8 cellular contexts compared by ENCODE assay signal in genomic region chr2:25375989-25376545, GRCh38. TPM values are rescaled to one million over a fixed set of nuclear protein-coding genes. Genes with fewer than 3 reads are reported as not detected.
DNase-seq lines count a peak whose midpoint lies in the region; ATAC-seq, FAIRE-seq and TF ChIP-seq lines count a peak whose summit lies in the region.

No MANE protein-coding gene starts in this region.

- H3K9me3 ChIP-seq in BE2C (no peaks in the 10 kb centered on the region), K562 (replicated peaks; ENCODE audit: control insufficient read depth, insufficient read depth, low read depth, low read length) (no peaks in the 10 kb centered on the region)

- H3K9me1 ChIP-seq in K562 (ENCODE audit: control insufficient read depth, insufficient read depth, low read length) = peaks cover 3% of the 10 kb centered on the region

- peak overlapping the region; percentile 47 for H3K4me3 Mint-ChIP-seq in natural killer cell treated with Interleukin-12 subunit alpha and Interleukin-12 subunit beta and Interleukin-15 and Interleukin-18, amount 100 ng/mL, for 72 hours

- H3K36me3 Mint-ChIP-seq in natural killer cell treated with Interleukin-12 subunit alpha and Interleukin-12 subunit beta and Interleukin-15 and Interleukin-18, amount 100 ng/mL, for 72 hours = no peaks in the 10 kb centered on the region

- BruUV-seq in K562 (replicated peaks; lab: Mats Ljungman, UMichigan) = no TSS peak

- no peak overlapping the region for H3K27ac ChIP-seq in K562 (ENCODE audit: extremely low read depth, low read depth, low read length)

- intact Hi-C loops in K562 (cut with micrococcal nuclease) = loop anchor here (10.0 kb wide), 1 partner anchor 211 kb away; the partner anchor contains the start of gene POMC

- WGBS in K562 (ENCODE audit: insufficient coverage, low coverage, missing lambda C conversion rate) = 3% methylated on average over 15 of the region's 16 CpGs

- H3K27ac Mint-ChIP-seq in natural killer cell treated with Interleukin-12 subunit alpha and Interleukin-12 subunit beta and Interleukin-15 and Interleukin-18, amount 100 ng/mL, for 72 hours = peak overlapping the region in 1 of 2 donors; percentile 58

- no peak for TF ChIP-seq RAD21 in K562 (CRISPR knock-in tag; conservative IDR thresholded peaks at IDR 0.05 in 1 of 2, IDR thresholded peaks at IDR 0.05 in 1 of 2)

- no peak overlapping the region for H2AFZ ChIP-seq in K562 (ENCODE audit: low read depth, low read length)

- POLR2A ChIA-PET in K562 (lab: Yijun Ruan, JAX) = interaction anchor here (0.6 to 2.7 kb wide), 2 partner anchors 10 to 177 kb away, joined by 3 to 13 read pairs; no protein-coding TSS in a partner anchor

- H3K79me2 ChIP-seq in K562 (ENCODE audit: control insufficient read depth, insufficient read depth, low read length) = no peaks in the 10 kb centered on the region

- peak overlapping the region; percentile 37 for H3K4me3 ChIP-seq in BE2C (ENCODE audit: low read depth, low read length)
- no peak overlapping the region for H3K4me3 ChIP-seq in K562

- peaks cover 5% of the 10 kb centered on the region for H4K20me1 ChIP-seq in K562 (replicated peaks; ENCODE audit: control insufficient read depth, insufficient read depth, low read length)

- DNase-seq in BE2C (no peak), K562 (ENCODE audit: extremely low read depth in 1 of 4, low spot score in 3 of 4) (no peak), SW 1271 (lab: John Stamatoyannopoulos, UW) (no peak), GM13976 (ENCODE audit: low spot score) (no peak), NAMALWA (ENCODE audit: low spot score) (no peak)
- DNase-seq in natural killer cell treated with Interleukin-12 subunit alpha and Interleukin-12 subunit beta and Interleukin-15 and Interleukin-18, amount 100 ng/mL, for 72 hours (ENCODE audit: low spot score) = no peak

- H3K27me3 Mint-ChIP-seq in natural killer cell treated with Interleukin-12 subunit alpha and Interleukin-12 subunit beta and Interleukin-15 and Interleukin-18, amount 100 ng/mL, for 72 hours = peaks cover 0 to 21% of the 10 kb centered on the region in 2 donors

- TF ChIP-seq CTCF in BE2C (IDR thresholded peaks at IDR 0.05; ENCODE audit: low read depth, low read length) (no peak), K562 (IDR thresholded peaks at IDR 0.05 in 2 of 3, conservative IDR thresholded peaks at IDR 0.05 in 1 of 3; ENCODE audit: insufficient read depth in 2 of 3, low read depth in 1 of 3, low read length in 3 of 3) (no peak), GM13976 (IDR thresholded peaks at IDR 0.05; ENCODE audit: borderline replicate concordance, control extremely low read depth, extremely low read depth, insufficient read depth, missing control alignments) (no peak)

- TF ChIP-seq POLR2A in K562 (conservative IDR thresholded peaks at IDR 0.05) = no peak

- H3K4me2 ChIP-seq in K562 (ENCODE audit: insufficient read depth, low read length) = peak overlapping the region; percentile 32; the same call in 1 of the 2 replicates

- CTCF ChIA-PET in K562 (lab: Yijun Ruan, JAX; ENCODE audit: low intra/inter-chr PET ratio) = interaction anchor here (1.0 kb wide), 1 partner anchor 146 kb away, joined by 4 read pairs; no protein-coding TSS in a partner anchor

- no peak for TF ChIP-seq EP300 in K562 (IDR thresholded peaks at IDR 0.05; ENCODE audit: low read length)

- H3K9me3 Mint-ChIP-seq in natural killer cell treated with Interleukin-12 subunit alpha and Interleukin-12 subunit beta and Interleukin-15 and Interleukin-18, amount 100 ng/mL, for 72 hours = no peaks in the 10 kb centered on the region

- in situ Hi-C loops in K562 (cut with MboI) (no loop called here), GM13976 (cut with MboI; ENCODE audit: low sequenced_read_pairs, unreplicated experiment) (no loop called here)

- H3K4me1 ChIP-seq in BE2C = peaks cover 4% of the 10 kb centered on the region
- H3K4me1 ChIP-seq in K562 (replicated peaks in 1 of 2; ENCODE audit: control insufficient read depth in 2 of 2, insufficient read depth in 2 of 2, low read length in 2 of 2) = peaks cover 6 to 10% of the 10 kb centered on the region in 2 experiments; a peak in 3 of 5 replicates

- ATAC-seq in HG03432 (IDR thresholded peaks at IDR 0.05; ENCODE audit: unreplicated experiment) (peak; percentile 2), K562 (no peak), HG03196 (IDR thresholded peaks at IDR 0.05; ENCODE audit: unreplicated experiment) (no peak)
- ATAC-seq in natural killer cell treated with Interleukin-12 subunit alpha and Interleukin-12 subunit beta and Interleukin-15 and Interleukin-18, amount 100 ng/mL, for 72 hours = no peak

- H3K27me3 ChIP-seq in BE2C (no peaks in the 10 kb centered on the region), K562 (ENCODE audit: control insufficient read depth in 2 of 2, insufficient read depth in 2 of 2, low read length in 2 of 2) (peaks cover 10 to 87% of the 10 kb centered on the region in 2 experiments; a peak in 3 of 5 replicates)

- FAIRE-seq in K562 (lab: Jason Lieb, UNC) = no peak

- no peaks in the 10 kb centered on the region for H3K36me3 ChIP-seq in BE2C
- no peaks in the 10 kb centered on the region for H3K36me3 ChIP-seq in K562 (ENCODE audit: control insufficient read depth, insufficient read depth, low read length)

- H3K4me1 Mint-ChIP-seq in natural killer cell treated with Interleukin-12 subunit alpha and Interleukin-12 subunit beta and Interleukin-15 and Interleukin-18, amount 100 ng/mL, for 72 hours (ENCODE audit: low read depth in 2 of 2) = peaks cover 21 to 22% of the 10 kb centered on the region in 2 donors

- H3K9ac ChIP-seq in K562 (ENCODE audit: insufficient read depth in 1 of 2, low read depth in 2 of 2, low read length in 2 of 2) = 0 out of 4 replicates have a peak overlapping the region, but pooled peaks of 1 of the 2 experiments have one; percentile 10

TF ChIP-seq in K562, 482 proteins besides CTCF, POLR2A, EP300 and RAD21:
- no peak for TF ChIP-seq TRIM28 (IDR thresholded peaks at IDR 0.05)

RNA-seq across cellular contexts. Expression of gene DNMT3A, which starts 34.3 kb away (rescaled TPM):
- 107 TPM for polyA plus RNA-seq in BE2C (2012; ENCODE audit: insufficient read depth, insufficient read length, low read depth)
- 17.3 and 36.0 TPM in 2 replicates for total RNA-seq in K562 (2011; cell fraction: chromatin; rRNA removed; ENCODE audit: low replicate concordance)
- 20.7 and 22.2 TPM in 2 replicates for total RNA-seq in K562 (2011; cell fraction: nucleolus; rRNA removed)
- total RNA-seq in K562 (2011; cell fraction: nucleoplasm; rRNA removed) = 15.0 and 23.5 TPM in 2 replicates
- total RNA-seq in K562 (2014; rRNA removed) (6.3 and 7.0 TPM in 2 replicates), K562 (2014; rRNA removed; fragmentation: Illumina TruSeq; extraction: Trizol) (3.7 and 4.4 TPM in 2 replicates), K562 (2015; rRNA removed; fragmentation: Illumina TruSeq; extraction: Trizol) (4.5 and 5.0 TPM in 2 replicates), K562 (2021) (13.5 and 16.0 TPM in 2 replicates)
- polyA plus RNA-seq in K562 (2011; rRNA removed) (4.6 and 4.8 TPM in 2 replicates), K562 (2014; fragmentation: Illumina TruSeq; extraction: Trizol) (5.9 and 6.1 TPM in 2 replicates), K562 (2014; fragmentation: Nextera tagmentation; extraction: Ambion mirVana) (1 to 10 TPM; 3.0 to 8.7 TPM), K562 (2014; rRNA removed) (6.2 and 9.4 TPM in 2 replicates)
- 5.2 TPM in 2 replicates for polyA plus RNA-seq in K562 (2011; cell fraction: cytosol; rRNA removed)
- polyA plus RNA-seq in K562 (2011; cell fraction: nucleus; rRNA removed) = 13.6 and 23.1 TPM in 2 replicates
- polyA plus RNA-seq in K562 (2012) = 7.3 and 8.9 TPM in 2 replicates
- polyA minus RNA-seq in K562 (2011; rRNA and poly(A)+ RNA removed) = 7.9 and 9.0 TPM in 2 replicates
- 10.6 and 17.4 TPM in 2 replicates for polyA minus RNA-seq in K562 (2011; cell fraction: cytosol; rRNA and poly(A)+ RNA removed)
- 9.6 and 10.0 TPM in 2 replicates for polyA minus RNA-seq in K562 (2011; cell fraction: nucleus; rRNA and poly(A)+ RNA removed)
- 10 to 100 TPM in 1 of 2 donors, 1 to 10 TPM in 1; 8.9 to 32.2 TPM for total RNA-seq in natural killer cell treated with Interleukin-12 subunit alpha and Interleukin-12 subunit beta and Interleukin-15 and Interleukin-18, amount 100 ng/mL, for 72 hours
